Comparison of ENCODE assay signal across 31 cellular contexts in the genomic region with DNA sequence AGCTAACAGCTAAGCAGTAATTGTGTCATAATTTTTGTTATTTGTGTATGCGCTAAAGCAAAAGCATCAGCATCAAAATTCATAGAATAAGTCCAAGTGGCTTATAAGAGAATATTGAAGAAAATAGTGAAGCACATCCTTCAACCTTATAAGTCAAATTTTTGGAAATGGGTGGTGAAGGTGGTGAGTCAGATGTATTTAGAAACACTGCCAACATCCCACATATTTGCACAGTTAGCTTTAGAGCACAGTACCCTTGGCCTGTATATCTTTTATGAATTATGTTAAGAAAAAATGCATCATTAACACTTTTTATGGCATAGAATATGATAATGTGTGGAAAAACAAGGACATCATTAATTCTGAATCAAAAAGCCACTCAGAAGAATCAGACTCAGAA. TPM values are rescaled to one million over a fixed set of nuclear protein-coding genes. Genes with fewer than 3 reads are reported as not detected.
"Had no signal": no experiment of that assay in that cellular context is flagged by ENCODE, and none has a peak within 500 bp of the region (broad histone marks: within the 10 kb centered on the region; RNA-seq: fewer than 3 reads in every experiment).

No MANE protein-coding gene starts in this region.

- H3K4me1 ChIP-seq: stomach, suprapubic skin, testis, thyroid gland, tibial artery, tibial nerve, transverse colon, upper lobe of left lung, upper lobe of right lung, uterus, vagina had no signal

- H3K27me3 Mint-ChIP-seq: stimulated activated memory B cell treated with anti-CD40 and anti-IgM and Interleukin-4, amounts not matched to agents 10 μg/mL and 1 μg/mL and 100 μg/mL, for 72 hours; stimulated activated naive B cell treated with anti-CD40 and anti-IgM and Interleukin-4, amounts not matched to agents 10 μg/mL and 1 μg/mL and 100 μg/mL, for 72 hours; stimulated activated naive CD8-positive, alpha-beta T cell treated with anti-CD3 and anti-CD28 coated beads, Interleukin-15, amount 100 ng/mL, for 72 hours had no signal

- H3K4me3 ChIP-seq: stomach, suprapubic skin, testis, thoracic aorta, thyroid gland, tibial artery, tibial nerve, transverse colon, upper lobe of left lung, upper lobe of right lung, uterus, vagina had no signal

- H3K9me3 Mint-ChIP-seq: stimulated activated effector memory CD8-positive, alpha-beta T cell treated with anti-CD3 and anti-CD28 coated beads, Interleukin-12 subunit alpha, Interleukin-12 subunit beta, amount 100 ng/mL, for 72 hours; stimulated activated naive B cell treated with anti-CD40 and anti-IgM and Interleukin-4, amounts not matched to agents 10 μg/mL and 1 μg/mL and 100 μg/mL, for 72 hours; stimulated activated naive CD8-positive, alpha-beta T cell treated with anti-CD3 and anti-CD28 coated beads, Interleukin-15, amount 100 ng/mL, for 72 hours; stimulated activated naive CD8-positive, alpha-beta T cell treated with anti-CD3 and anti-CD28 coated beads, Interleukin-15, Interleukin-2, amounts not matched to agents 100 ng/mL and 50 ng/mL, for 24 hours; type B pancreatic cell had no signal

- H3K36me3 ChIP-seq: stomach, suprapubic skin, thoracic aorta, thyroid gland, tibial artery, tibial nerve, transverse colon, upper lobe of left lung, upper lobe of right lung, uterus, vagina had no signal

- H3K36me3 Mint-ChIP-seq: stimulated activated effector memory CD8-positive, alpha-beta T cell treated with anti-CD3 and anti-CD28 coated beads, Interleukin-12 subunit alpha, Interleukin-12 subunit beta, amount 100 ng/mL, for 72 hours; stimulated activated memory B cell treated with anti-CD40 and anti-IgM and Interleukin-4, amounts not matched to agents 10 μg/mL and 1 μg/mL and 100 μg/mL, for 72 hours; stimulated activated naive B cell treated with anti-CD40 and anti-IgM and Interleukin-4, amounts not matched to agents 10 μg/mL and 1 μg/mL and 100 μg/mL, for 72 hours had no signal

- H3K27me3 ChIP-seq: suprapubic skin, testis, thyroid gland, tibial artery, tibial nerve, upper lobe of left lung, uterus, vagina had no signal

- H3K27ac Mint-ChIP-seq: stimulated activated effector memory CD8-positive, alpha-beta T cell treated with anti-CD3 and anti-CD28 coated beads, Interleukin-12 subunit alpha, Interleukin-12 subunit beta, amount 100 ng/mL, for 72 hours; stimulated activated memory B cell treated with anti-CD40 and anti-IgM and Interleukin-4, amounts not matched to agents 10 μg/mL and 1 μg/mL and 100 μg/mL, for 72 hours; stimulated activated naive B cell treated with anti-CD40 and anti-IgM and Interleukin-4, amounts not matched to agents 10 μg/mL and 1 μg/mL and 100 μg/mL, for 72 hours; stimulated activated naive CD8-positive, alpha-beta T cell treated with anti-CD3 and anti-CD28 coated beads, Interleukin-15, amount 100 ng/mL, for 72 hours; stimulated activated naive CD8-positive, alpha-beta T cell treated with anti-CD3 and anti-CD28 coated beads, Interleukin-15, Interleukin-2, amounts not matched to agents 100 ng/mL and 50 ng/mL, for 24 hours; type B pancreatic cell had no signal

- H3K4me3 Mint-ChIP-seq: stimulated activated effector memory CD8-positive, alpha-beta T cell treated with anti-CD3 and anti-CD28 coated beads, Interleukin-12 subunit alpha, Interleukin-12 subunit beta, amount 100 ng/mL, for 72 hours; stimulated activated memory B cell treated with anti-CD40 and anti-IgM and Interleukin-4, amounts not matched to agents 10 μg/mL and 1 μg/mL and 100 μg/mL, for 72 hours; stimulated activated naive B cell treated with anti-CD40 and anti-IgM and Interleukin-4, amounts not matched to agents 10 μg/mL and 1 μg/mL and 100 μg/mL, for 72 hours; stimulated activated naive CD8-positive, alpha-beta T cell treated with anti-CD3 and anti-CD28 coated beads, Interleukin-15, amount 100 ng/mL, for 72 hours; stimulated activated naive CD8-positive, alpha-beta T cell treated with anti-CD3 and anti-CD28 coated beads, Interleukin-15, Interleukin-2, amounts not matched to agents 100 ng/mL and 50 ng/mL, for 24 hours; type B pancreatic cell had no signal

- ATAC-seq: stimulated activated effector memory CD8-positive, alpha-beta T cell treated with anti-CD3 and anti-CD28 coated beads, Interleukin-12 subunit alpha, Interleukin-12 subunit beta, amount 100 ng/mL, for 72 hours; stimulated activated memory B cell treated with anti-CD40 and anti-IgM and Interleukin-4, amounts not matched to agents 10 μg/mL and 1 μg/mL and 100 μg/mL, for 72 hours; stimulated activated naive B cell treated with anti-CD40 and anti-IgM and Interleukin-4, amounts not matched to agents 10 μg/mL and 1 μg/mL and 100 μg/mL, for 72 hours; stimulated activated naive CD8-positive, alpha-beta T cell treated with anti-CD3 and anti-CD28 coated beads, Interleukin-15, amount 100 ng/mL, for 72 hours; stimulated activated naive CD8-positive, alpha-beta T cell treated with anti-CD3 and anti-CD28 coated beads, Interleukin-15, Interleukin-2, amounts not matched to agents 100 U/mL and 50 U/mL, for 24 hours; upper lobe of right lung had no signal

- H3K4me1 Mint-ChIP-seq: stimulated activated effector memory CD8-positive, alpha-beta T cell treated with anti-CD3 and anti-CD28 coated beads, Interleukin-12 subunit alpha, Interleukin-12 subunit beta, amount 100 ng/mL, for 72 hours; stimulated activated memory B cell treated with anti-CD40 and anti-IgM and Interleukin-4, amounts not matched to agents 10 μg/mL and 1 μg/mL and 100 μg/mL, for 72 hours; stimulated activated naive B cell treated with anti-CD40 and anti-IgM and Interleukin-4, amounts not matched to agents 10 μg/mL and 1 μg/mL and 100 μg/mL, for 72 hours; stimulated activated naive CD8-positive, alpha-beta T cell treated with anti-CD3 and anti-CD28 coated beads, Interleukin-15, amount 100 ng/mL, for 72 hours had no signal

- DNase-seq: stimulated activated CD4-positive, alpha-beta T cell treated with anti-CD3 and anti-CD28 coated beads, Interleukin-2, amount 100 ng/mL, for 48 hours; stimulated activated CD4-positive, alpha-beta T cell treated with anti-CD3 and anti-CD28 coated beads, Interleukin-4, amount 100 ng/mL, for 1 hour; stimulated activated CD4-positive, alpha-beta T cell treated with anti-CD3 and anti-CD28 coated beads, Interleukin-4, amount 100 ng/mL, for 24 hours; stimulated activated CD4-positive, alpha-beta T cell treated with anti-CD3 and anti-CD28 coated beads, Interleukin-4, amount 100 ng/mL, for 4 hours; stimulated activated CD8-positive, alpha-beta memory T cell treated with anti-CD3 and anti-CD28 coated beads, Interleukin-4, amount 100 ng/mL, for 48 hours; stimulated activated naive B cell treated with anti-CD40 and anti-IgM and Interleukin-4, amounts not matched to agents 10 μg/mL and 1 μg/mL and 100 μg/mL, for 72 hours; stimulated activated naive CD4-positive, alpha-beta T cell; stimulated activated naive CD4-positive, alpha-beta T cell treated with Interleukin-2 at 50 U/mL for 16 hours; stimulated activated naive CD8-positive, alpha-beta T cell treated with anti-CD3 and anti-CD28 coated beads, Interleukin-15, amount 100 ng/mL, for 72 hours; stimulated activated naive CD8-positive, alpha-beta T cell treated with anti-CD3 and anti-CD28 coated beads, Interleukin-15, Interleukin-2, amounts not matched to agents 100 U/mL and 50 U/mL, for 24 hours; stomach; substantia nigra; testis; thyroid gland; tibial artery; transverse colon; trophoblast cell; upper lobe of left lung; upper lobe of right lung; uterus had no signal

- H3K27ac ChIP-seq: stomach, suprapubic skin, testis, thoracic aorta, thyroid gland, tibial artery, tibial nerve, transverse colon, upper lobe of left lung, upper lobe of right lung, uterus, vagina had no signal

- H3K9me3 ChIP-seq: stomach, suprapubic skin, testis, thoracic aorta, thyroid gland, tibial artery, tibial nerve, transverse colon, upper lobe of left lung, upper lobe of right lung, uterus, vagina had no signal

- FAIRE-seq: urothelium cell line had no signal

RNA-seq across cellular contexts. Expression of gene SYT10, which starts 8.0 kb away (rescaled TPM):
- total RNA-seq: subcutaneous adipose tissue, suprapubic skin, thoracic aorta, thyroid gland, upper lobe of right lung had no signal
- polyA plus RNA-seq: thymus had no signal
